16 cellular contexts compared by ENCODE assay signal in the genomic region with DNA sequence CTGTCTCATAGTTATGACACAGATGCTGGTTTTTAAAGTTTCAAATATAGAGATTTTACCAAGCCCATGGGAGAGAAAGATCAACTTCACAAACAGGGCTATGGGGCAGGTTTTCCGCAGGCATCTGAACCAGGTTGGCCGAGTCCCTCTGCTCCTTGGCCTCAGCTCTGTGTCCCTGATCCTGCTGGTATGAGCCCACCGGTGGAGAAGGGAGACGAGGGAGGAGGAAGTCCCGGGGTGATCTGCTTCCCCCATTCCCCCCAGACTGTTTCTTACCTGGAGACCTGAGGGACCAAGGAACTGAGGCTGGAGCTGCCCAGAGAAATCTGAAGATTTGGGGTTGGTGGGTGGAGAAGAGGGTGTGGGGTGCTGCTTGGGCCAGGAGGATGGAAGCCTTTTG. TPM values are rescaled to one million over a fixed set of nuclear protein-coding genes. Genes with fewer than 3 reads are reported as not detected.
A peak's percentile ranks its signal among the peaks of the same experiment; 100 is the strongest.
DNase-seq lines count a peak whose midpoint lies in the region; ATAC-seq and TF ChIP-seq lines count a peak whose summit lies in the region.
"Had no signal": no experiment of that assay in that cellular context is flagged by ENCODE, and none has a peak within 500 bp of the region (broad histone marks: within the 10 kb centered on the region; RNA-seq: fewer than 3 reads in every experiment).

No MANE protein-coding gene starts in this region.

- BruUV-seq in Calu3 (replicated peaks; lab: Mats Ljungman, UMichigan), result no TSS peak

- no peaks in the 10 kb centered on the region for H3K27me3 Mint-ChIP-seq in dendritic cell treated with granulocyte-macrophage colony-stimulating factor and Interleukin-4, amounts not matched to agents 40 ng/mL and 50 ng/mL, for 4 days
- H3K27me3 Mint-ChIP-seq in Calu3 (ENCODE audit: unreplicated experiment), result peaks cover 58% of the 10 kb centered on the region
- H3K27me3 Mint-ChIP-seq: progenitor cell of endocrine pancreas had no signal

- no peak for TF ChIP-seq EP300 in ovary (IDR thresholded peaks at IDR 0.05)

- H3K27ac ChIP-seq in heart left ventricle (peak overlapping the region in 9 of 12 donors; percentile 79 to 98 (median 92)), ovary (peak overlapping the region; percentile 46 to 97), uterus (peak overlapping the region; percentile 96 to 98), left lung (no peak overlapping the region)
- H3K27ac ChIP-seq: SJSA1 had no signal

- DNase-seq in heart left ventricle (no peak), cardiac septum (ENCODE audit: low spot score) (no peak), ovary (peak in 1 of 5 donors; percentile 30), uterus (peak in 1 of 2 donors; percentile 27), left lung (no peak), Calu3 (no peak)
- DNase-seq: activated CD8-positive, alpha-beta T cell treated with anti-CD3 and anti-CD28 coated beads, Interleukin-2, amount 10 ng/mL, durations not matched to agents 7 days and 5 days; DMS 273 treated with DMSO at 0.1 percent for 48 hours; foreskin melanocyte; IMR-90; NCI-H2171 treated with DMSO at 0.1 percent for 48 hours had no signal

- 82 to 96% (median 91%) methylated on average over 5 of the region's 5 CpGs for WGBS in heart left ventricle, 4 donors
- WGBS in ovary, 3 donors, result 89 to 90% (median 90%) methylated on average over 5 of the region's 5 CpGs

- TF ChIP-seq CTCF in heart left ventricle (IDR thresholded peaks at IDR 0.05) (no peak), ovary (IDR thresholded peaks at IDR 0.05) (no peak), uterus (IDR thresholded peaks at IDR 0.05) (no peak), left lung (IDR thresholded peaks at IDR 0.05) (no peak), Calu3 (IDR thresholded peaks at IDR 0.05; ENCODE audit: unreplicated experiment) (no peak)

- no peaks in the 10 kb centered on the region for H3K36me3 Mint-ChIP-seq in dendritic cell treated with granulocyte-macrophage colony-stimulating factor and Interleukin-4, amounts not matched to agents 40 ng/mL and 50 ng/mL, for 4 days (ENCODE audit: low read depth)
- no peaks in the 10 kb centered on the region for H3K36me3 Mint-ChIP-seq in Calu3 (ENCODE audit: insufficient read depth, unreplicated experiment)

- no peak for TF ChIP-seq POLR2A in heart left ventricle (IDR thresholded peaks at IDR 0.05)
- TF ChIP-seq POLR2A in ovary (IDR thresholded peaks at IDR 0.05), result no peak
- TF ChIP-seq POLR2A in uterus (IDR thresholded peaks at IDR 0.05), result no peak

- H3K4me1 Mint-ChIP-seq in dendritic cell treated with granulocyte-macrophage colony-stimulating factor and Interleukin-4, amounts not matched to agents 40 ng/mL and 50 ng/mL, for 4 days (ENCODE audit: low read depth), result peaks cover 85% of the 10 kb centered on the region
- H3K4me1 Mint-ChIP-seq in Calu3 (ENCODE audit: low read depth, unreplicated experiment), result no peaks in the 10 kb centered on the region

- no peaks in the 10 kb centered on the region for H3K27me3 ChIP-seq in heart left ventricle
- H3K27me3 ChIP-seq in ovary, result no peaks in the 10 kb centered on the region
- no peaks in the 10 kb centered on the region for H3K27me3 ChIP-seq in uterus
- no peaks in the 10 kb centered on the region for H3K27me3 ChIP-seq in left lung
- H3K27me3 ChIP-seq: SJSA1 had no signal

- no peak overlapping the region for H3K4me3 Mint-ChIP-seq in dendritic cell treated with granulocyte-macrophage colony-stimulating factor and Interleukin-4, amounts not matched to agents 40 ng/mL and 50 ng/mL, for 4 days
- H3K4me3 Mint-ChIP-seq in Calu3 (ENCODE audit: low read depth, unreplicated experiment), result no peak overlapping the region
- H3K4me3 Mint-ChIP-seq: activated CD8-positive, alpha-beta T cell treated with anti-CD3 and anti-CD28 coated beads, Interleukin-2, amount 10 ng/mL, durations not matched to agents 7 days and 5 days; GM23338 had no signal

- H3K4me1 ChIP-seq in heart left ventricle (peaks cover 13 to 91% (median 69%) of the 10 kb centered on the region in 12 donors), ovary (ENCODE audit: insufficient read depth) (peaks cover 12% of the 10 kb centered on the region), uterus (peaks cover 21 to 28% of the 10 kb centered on the region in 2 donors), left lung (peaks cover 5 to 82% of the 10 kb centered on the region in 2 donors)

- CTCF ChIA-PET in Calu3 (lab: Charles Lee), result interaction anchor here (1.1 to 1.3 kb wide), 2 partner anchors 51 to 58 kb away, joined by 3 to 4 read pairs; no protein-coding TSS in a partner anchor

- peak overlapping the region; percentile 53 for H3K27ac Mint-ChIP-seq in dendritic cell treated with granulocyte-macrophage colony-stimulating factor and Interleukin-4, amounts not matched to agents 40 ng/mL and 50 ng/mL, for 4 days
- H3K27ac Mint-ChIP-seq in Calu3 (ENCODE audit: unreplicated experiment), result no peak overlapping the region
- H3K27ac Mint-ChIP-seq: GM23338, progenitor cell of endocrine pancreas had no signal

- no peaks in the 10 kb centered on the region for H3K9me3 Mint-ChIP-seq in dendritic cell treated with granulocyte-macrophage colony-stimulating factor and Interleukin-4, amounts not matched to agents 40 ng/mL and 50 ng/mL, for 4 days
- H3K9me3 Mint-ChIP-seq in Calu3 (ENCODE audit: low read depth, unreplicated experiment), result no peaks in the 10 kb centered on the region
- H3K9me3 Mint-ChIP-seq: GM23338 had no signal

- H3K4me3 ChIP-seq in heart left ventricle, result no peak overlapping the region
- no peak overlapping the region for H3K4me3 ChIP-seq in ovary
- H3K4me3 ChIP-seq in uterus, result no peak overlapping the region
- H3K4me3 ChIP-seq in left lung, result no peak overlapping the region
- H3K4me3 ChIP-seq: GM23338, SJSA1 had no signal

- intact Hi-C loops in heart left ventricle (cut with DNase I), result loop anchor here in 2 of 10 donors (10.0 kb wide), 2 partner anchors 418 to 428 kb away; no protein-coding TSS in a partner anchor
- intact Hi-C loops in cardiac septum (cut with DNase I), result no loop called here
- intact Hi-C loops in dendritic cell treated with granulocyte-macrophage colony-stimulating factor and Interleukin-4, amounts not matched to agents 40 ng/mL and 50 ng/mL, for 4 days (cut with micrococcal nuclease), result no loop called here
- intact Hi-C loops in ovary (cut with DNase I), result loop anchor here in 3 of 4 donors (10.0 kb wide), 2 partner anchors 168 to 418 kb away; no protein-coding TSS in a partner anchor
- intact Hi-C loops in uterus (cut with DNase I; ENCODE audit: low total_unique reads), result no loop called here
- intact Hi-C loops in left lung (cut with DNase I), result loop anchor here in 1 of 2 donors (10.0 kb wide), 1 partner anchor 208 kb away; no protein-coding TSS in a partner anchor
- intact Hi-C loops in Calu3 (cut with micrococcal nuclease; ENCODE audit: unreplicated experiment), result no loop called here

- H3K36me3 ChIP-seq in heart left ventricle (no peaks in the 10 kb centered on the region), ovary (no peaks in the 10 kb centered on the region), uterus (no peaks in the 10 kb centered on the region), left lung (no peaks in the 10 kb centered on the region)
- H3K36me3 ChIP-seq: SJSA1 had no signal

- H3K9me3 ChIP-seq in heart left ventricle, result no peaks in the 10 kb centered on the region
- H3K9me3 ChIP-seq in ovary, result no peaks in the 10 kb centered on the region
- no peaks in the 10 kb centered on the region for H3K9me3 ChIP-seq in uterus
- no peaks in the 10 kb centered on the region for H3K9me3 ChIP-seq in left lung
- H3K9me3 ChIP-seq: SJSA1 had no signal

- ATAC-seq in heart left ventricle (no peak), left lung (no peak), HG02623 (IDR thresholded peaks at IDR 0.05; ENCODE audit: unreplicated experiment) (no peak)
- ATAC-seq: GM23338 had no signal

RNA-seq across cellular contexts. Expression of gene BTG2, which starts 28.9 kb away (rescaled TPM):
- total RNA-seq in heart left ventricle, result 100 to 1,000 TPM in 1 of 9 donors, 10 to 100 TPM in 8; 28.0 to 174 (median 42.1) TPM
- 10 to 100 TPM; 23.8 to 77.3 TPM for polyA plus RNA-seq in heart left ventricle
- total RNA-seq in cardiac septum, result 54.2 TPM
- total RNA-seq in ovary, result 100 to 1,000 TPM; 124 to 395 (median 220) TPM
- 100 to 1,000 TPM; 113 to 167 TPM for polyA plus RNA-seq in ovary
- total RNA-seq in uterus, result 10 to 100 TPM; 14.6 to 95.9 (median 56.5) TPM
- 10 to 100 TPM; 56.2 to 84.8 TPM for total RNA-seq in left lung
- total RNA-seq in Calu3 (2022), result 2.7 and 4.9 TPM in 2 replicates

RNA-seq across cellular contexts. Expression of gene CHIT1, which starts 46.9 kb away (rescaled TPM):
- total RNA-seq in heart left ventricle (1 to 10 TPM in 1 of 9 donors, under 1 TPM in 4, not detected in 4; 0.05 to 1.7 (median 0.22) TPM), cardiac septum (not detected), ovary (10 to 100 TPM in 1 of 7 donors, 1 to 10 TPM in 1, under 1 TPM in 2, not detected in 3; 0.08 to 26.9 (median 0.77) TPM), uterus (under 1 TPM in 2 of 4 donors, not detected in 2; 0.07 to 0.77 TPM), left lung (1 to 10 TPM; 2.0 to 3.0 TPM), Calu3 (2022) (not detected in 2 replicates)
- polyA plus RNA-seq in heart left ventricle (not detected), ovary (1 to 10 TPM in 1 of 2 donors, under 1 TPM in 1; 0.50 to 7.0 TPM)
- total RNA-seq: IMR-90, SJSA1 had no signal
- polyA plus RNA-seq: IMR-90 had no signal

Comparison
In these comparisons a context has a peak if more than half of its experiments do, and no peak if none do; other contexts are left out.
1. H3K27ac ChIP-seq: peak in heart left ventricle (9 of 12), ovary (2 of 2) and uterus (2 of 2); none in left lung (0 of 2).
2. intact Hi-C loops: an anchor here in ovary (10.0 kb wide); none called in cardiac septum, dendritic cell treated with granulocyte-macrophage colony-stimulating factor and Interleukin-4, amounts not matched to agents 40 ng/mL and 50 ng/mL, for 4 days, uterus and Calu3.